In genomic region chr20:346640-347316, GRCh38 we compare ENCODE assay signal across 1 cellular context.
A peak's percentile ranks its signal among the peaks of the same experiment; 100 is the strongest.
TF ChIP-seq lines count a peak whose summit lies in the region.

TSS of gene NRSN2 (plus strand) at chr20:347111. CDS start at chr20:349644, 2,533 bp downstream.

TF ChIP-seq in HEK293, 187 proteins besides CTCF, POLR2A, EP300 and RAD21 (continued from another document):
- TF ChIP-seq TSHZ1 (tag by site-specific recombination; IDR thresholded peaks at IDR 0.05; ENCODE audit: borderline replicate concordance) = no peak
- no peak for TF ChIP-seq ZSCAN23 (tag by site-specific recombination; IDR thresholded peaks at IDR 0.05)
- TF ChIP-seq ZNF600 (tag by site-specific recombination; IDR thresholded peaks at IDR 0.05) = peak; percentile 53
- TF ChIP-seq ZSCAN16 (tag by site-specific recombination; IDR thresholded peaks at IDR 0.05) = no peak
- TF ChIP-seq ZXDB (tag by site-specific recombination; IDR thresholded peaks at IDR 0.05) = peak; percentile 58; the same call in 1 of the 2 replicates
- TF ChIP-seq ZNF223 (tag by site-specific recombination; IDR thresholded peaks at IDR 0.05) = no peak; the same call in none of the 2 replicates
- no peak for TF ChIP-seq ZSCAN4 (tag by site-specific recombination; IDR thresholded peaks at IDR 0.05)
- TF ChIP-seq ZNF311 (tag by site-specific recombination; IDR thresholded peaks at IDR 0.05; ENCODE audit: borderline replicate concordance) = no peak
- no peak for TF ChIP-seq ZNF16 (tag by site-specific recombination; IDR thresholded peaks at IDR 0.05; ENCODE audit: low read depth)
- TF ChIP-seq ZNF768 (tag by site-specific recombination; IDR thresholded peaks at IDR 0.05) = no peak
- no peak for TF ChIP-seq ZNF529 (tag by site-specific recombination; IDR thresholded peaks at IDR 0.05; ENCODE audit: insufficient replicate concordance)
- peak; percentile 56; the same call in 1 of the 2 replicates for TF ChIP-seq ZNF610 (tag by site-specific recombination; IDR thresholded peaks at IDR 0.05; ENCODE audit: borderline replicate concordance)
- TF ChIP-seq PATZ1 (tag by site-specific recombination; IDR thresholded peaks at IDR 0.05) = peak; percentile 77
- TF ChIP-seq ZNF626 (tag by site-specific recombination; IDR thresholded peaks at IDR 0.05) = no peak
- TF ChIP-seq PRDM10 (tag by site-specific recombination; IDR thresholded peaks at IDR 0.05) = peak; percentile 55; the same call in 1 of the 2 replicates
- TF ChIP-seq ZNF654 (tag by site-specific recombination; IDR thresholded peaks at IDR 0.05; ENCODE audit: low read depth) = no peak
- TF ChIP-seq ZNF658 (tag by site-specific recombination; IDR thresholded peaks at IDR 0.05) = no peak
- TF ChIP-seq ZNF426 (tag by site-specific recombination; IDR thresholded peaks at IDR 0.05) = no peak
- TF ChIP-seq ZBTB7A (tag by site-specific recombination; IDR thresholded peaks at IDR 0.05; ENCODE audit: low read depth) = no peak
- no peak for TF ChIP-seq ZNF26 (tag by site-specific recombination; IDR thresholded peaks at IDR 0.05)
- no peak for TF ChIP-seq ZNF280C (tag by site-specific recombination; IDR thresholded peaks at IDR 0.05)
- no peak for TF ChIP-seq ZFP41 (tag by site-specific recombination; IDR thresholded peaks at IDR 0.05; ENCODE audit: borderline replicate concordance)
- TF ChIP-seq ZNF155 (tag by site-specific recombination; IDR thresholded peaks at IDR 0.05) = no peak
- TF ChIP-seq ZNF510 (tag by site-specific recombination; IDR thresholded peaks at IDR 0.05; ENCODE audit: insufficient replicate concordance) = no peak
- no peak; the same call in none of the 2 replicates for TF ChIP-seq ZNF398 (tag by site-specific recombination; IDR thresholded peaks at IDR 0.05)
- TF ChIP-seq ZNF473 (tag by site-specific recombination; IDR thresholded peaks at IDR 0.05) = no peak
- TF ChIP-seq ZBTB49 (tag by site-specific recombination; IDR thresholded peaks at IDR 0.05; ENCODE audit: low read depth) = no peak
- no peak for TF ChIP-seq ZNF707 (tag by site-specific recombination; IDR thresholded peaks at IDR 0.05)
- peak; percentile 81; the same call in 1 of the 2 replicates for TF ChIP-seq ZBTB20 (tag by site-specific recombination; IDR thresholded peaks at IDR 0.05)
- TF ChIP-seq ZNF747 (tag by site-specific recombination; IDR thresholded peaks at IDR 0.05) = no peak
- no peak for TF ChIP-seq ZNF138 (tag by site-specific recombination; IDR thresholded peaks at IDR 0.05; ENCODE audit: borderline replicate concordance)
- no peak for TF ChIP-seq ZNF677 (tag by site-specific recombination; IDR thresholded peaks at IDR 0.05)
- no peak for TF ChIP-seq ZNF324 (tag by site-specific recombination; IDR thresholded peaks at IDR 0.05)
- TF ChIP-seq ZNF19 (tag by site-specific recombination; IDR thresholded peaks at IDR 0.05; ENCODE audit: low read depth) = no peak
- no peak for TF ChIP-seq ZNF175 (tag by site-specific recombination; IDR thresholded peaks at IDR 0.05)
- peak; percentile 31; the same call in 1 of the 2 replicates for TF ChIP-seq ZNF2 (tag by site-specific recombination; IDR thresholded peaks at IDR 0.05)
- TF ChIP-seq GFI1B (tag by site-specific recombination; IDR thresholded peaks at IDR 0.05) = no peak
- peak; percentile 72 for TF ChIP-seq ZBTB6 (tag by site-specific recombination; IDR thresholded peaks at IDR 0.05)
- TF ChIP-seq YY1 (tag by site-specific recombination; IDR thresholded peaks at IDR 0.05) = no peak; the same call in 1 of the 2 replicates
- peak; percentile 58 for TF ChIP-seq SP2 (tag by site-specific recombination; IDR thresholded peaks at IDR 0.05)
- no peak for TF ChIP-seq HOXC10 (CRISPR knock-in tag; IDR thresholded peaks at IDR 0.05)
- TF ChIP-seq ZBTB17 (tag by site-specific recombination; IDR thresholded peaks at IDR 0.05) = peak; percentile 90
- peak; percentile 13; the same call in 1 of the 2 replicates for TF ChIP-seq ZNF335 (tag by site-specific recombination; conservative IDR thresholded peaks at IDR 0.05)
